ENCODE assay signal across 16 cellular contexts in the genomic region with DNA sequence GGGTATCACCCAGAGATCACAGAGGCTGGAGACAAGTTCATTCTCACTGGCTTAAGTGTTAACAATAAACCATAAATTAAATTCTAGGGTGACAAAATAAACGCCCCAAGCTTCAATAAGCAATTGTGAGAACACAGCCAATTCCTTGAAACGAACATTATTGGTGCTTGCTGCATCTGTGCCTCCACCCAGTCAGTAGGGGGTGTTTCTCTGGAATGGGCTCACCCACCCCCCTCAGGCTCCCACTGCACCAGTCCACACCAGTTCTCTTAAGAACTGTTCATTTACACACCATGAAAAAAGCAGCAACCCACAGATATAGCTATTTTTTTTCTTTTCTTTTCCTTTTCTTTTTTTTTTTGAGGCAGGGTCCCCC. TPM values are rescaled to one million over a fixed set of nuclear protein-coding genes. Genes with fewer than 3 reads are reported as not detected.
DNase-seq lines count a peak whose midpoint lies in the region; ATAC-seq and TF ChIP-seq lines count a peak whose summit lies in the region.
"Had no signal": no experiment of that assay in that cellular context is flagged by ENCODE, and none has a peak within 500 bp of the region (broad histone marks: within the 10 kb centered on the region; RNA-seq: fewer than 3 reads in every experiment).

No MANE protein-coding gene starts in this region.

- H3K4me3 Mint-ChIP-seq in endothelial cell (ENCODE audit: unreplicated experiment) = peak overlapping the region; percentile 44
- H3K4me3 Mint-ChIP-seq: activated naive CD4-positive, alpha-beta T cell treated with anti-CD3 and anti-CD28 coated beads, Interleukin-2, amount 50 U/mL, for 24 hours; CD8-positive, alpha-beta memory T cell had no signal

- H3K36me3 ChIP-seq in HEK293 (ENCODE audit: control insufficient read depth in 2 of 2, insufficient read depth in 1 of 2, low read length in 2 of 2) (peaks cover 0 to 5% of the 10 kb centered on the region in 2 experiments; a peak in 1 of 3 replicates), SJCRH30 (no peaks in the 10 kb centered on the region)

- no peak overlapping the region for H3K4me3 ChIP-seq in HEK293 (ENCODE audit: low read depth, low read length)
- no peak overlapping the region for H3K4me3 ChIP-seq in SJCRH30
- H3K4me3 ChIP-seq: coronary artery, GM12878 had no signal

- peaks cover 32% of the 10 kb centered on the region for H3K36me3 Mint-ChIP-seq in endothelial cell (ENCODE audit: low read depth, unreplicated experiment)

- H3K4me1 Mint-ChIP-seq in endothelial cell (ENCODE audit: unreplicated experiment) = peaks cover 79% of the 10 kb centered on the region
- H3K4me1 Mint-ChIP-seq: activated naive CD4-positive, alpha-beta T cell treated with anti-CD3 and anti-CD28 coated beads, Interleukin-2, amount 50 U/mL, for 24 hours; CD8-positive, alpha-beta memory T cell had no signal

- TF ChIP-seq CTCF in HEK293 (tag by site-specific recombination; IDR thresholded peaks at IDR 0.05) (0 out of 2 replicates have a peak, but pooled peaks have one; percentile 29), endothelial cell (IDR thresholded peaks at IDR 0.05; ENCODE audit: unreplicated experiment) (no peak)

- peaks cover 12% of the 10 kb centered on the region for H3K27me3 Mint-ChIP-seq in endothelial cell (ENCODE audit: unreplicated experiment)

- POLR2A ChIA-PET in HEK293 (lab: Yijun Ruan, JAX) = no interaction called here

- no peaks in the 10 kb centered on the region for H3K9me3 Mint-ChIP-seq in endothelial cell (ENCODE audit: unreplicated experiment)
- H3K9me3 Mint-ChIP-seq: activated naive CD4-positive, alpha-beta T cell treated with anti-CD3 and anti-CD28 coated beads, Interleukin-2, amount 50 U/mL, for 24 hours; CD8-positive, alpha-beta memory T cell had no signal

- H3K27me3 ChIP-seq in SJCRH30 = no peaks in the 10 kb centered on the region

- intact Hi-C loops in sciatic nerve (cut with DNase I) = no loop called here

- ATAC-seq in sciatic nerve (no peak), GM18517 (IDR thresholded peaks at IDR 0.05; ENCODE audit: unreplicated experiment) (no peak), GM21619 (IDR thresholded peaks at IDR 0.05; ENCODE audit: unreplicated experiment) (no peak), GM19324 (IDR thresholded peaks at IDR 0.05; ENCODE audit: low FRiP score, unreplicated experiment) (no peak)
- ATAC-seq: GM12878; naive thymus-derived CD8-positive, alpha-beta T cell had no signal

- DNase-seq in SJCRH30 (peak in 1 of 2 experiments; percentile 27), endothelial cell (ENCODE audit: low spot score) (no peak), sciatic nerve (ENCODE audit: low spot score) (peak; percentile 9), GM19238 (ENCODE audit: insufficient read length, low spot score) (no peak)
- DNase-seq: activated CD4-positive, CD25-positive, alpha-beta regulatory T cell treated with anti-CD3 and anti-CD28 coated beads, Interleukin-2, amount 50 U/mL, for 72 hours; CD8-positive, alpha-beta memory T cell; naive thymus-derived CD8-positive, alpha-beta T cell; right cardiac atrium; stimulated activated CD4-positive, alpha-beta T cell treated with anti-CD3 and anti-CD28 coated beads, Interleukin-4, amount 100 ng/mL, for 24 hours had no signal

- CTCF ChIA-PET in HEK293 (lab: Yijun Ruan, JAX) = interaction anchor here (0.6 to 0.8 kb wide), 3 partner anchors 9 to 23 kb away, joined by 3 to 5 read pairs (median 5); no protein-coding TSS in a partner anchor

- peaks cover 26% of the 10 kb centered on the region for H3K4me1 ChIP-seq in HEK293 (ENCODE audit: control insufficient read depth, insufficient read depth, low read length)
- H3K4me1 ChIP-seq in SJCRH30 = peaks cover 3% of the 10 kb centered on the region

- H3K27ac Mint-ChIP-seq in endothelial cell (ENCODE audit: unreplicated experiment) = peak overlapping the region; percentile 90
- H3K27ac Mint-ChIP-seq: activated naive CD4-positive, alpha-beta T cell treated with anti-CD3 and anti-CD28 coated beads, Interleukin-2, amount 50 U/mL, for 24 hours; CD8-positive, alpha-beta memory T cell had no signal

- H3K9me3 ChIP-seq in HEK293 (ENCODE audit: control insufficient read depth, insufficient read depth, low read depth, low read length) = no peaks in the 10 kb centered on the region
- no peaks in the 10 kb centered on the region for H3K9me3 ChIP-seq in SJCRH30 (replicated peaks)

- H3K27ac ChIP-seq in HEK293 (ENCODE audit: extremely low read depth, low read depth, low read length) = peak overlapping the region; percentile 37; the same call in 1 of the 2 replicates
- H3K27ac ChIP-seq in SJCRH30 = peak overlapping the region; percentile 25; the same call in 1 of the 2 replicates

TF ChIP-seq in HEK293, 187 proteins besides CTCF, POLR2A, EP300 and RAD21 (continues in another document):
- no peak for TF ChIP-seq ZNF19 (tag by site-specific recombination; IDR thresholded peaks at IDR 0.05; ENCODE audit: low read depth)
- 0 out of 2 replicates have a peak, but pooled peaks have one; percentile 3 for TF ChIP-seq ZBTB20 (tag by site-specific recombination; IDR thresholded peaks at IDR 0.05)
- TF ChIP-seq ZNF629 (tag by site-specific recombination; IDR thresholded peaks at IDR 0.05) = no peak
- no peak for TF ChIP-seq ZBTB48 (tag by site-specific recombination; IDR thresholded peaks at IDR 0.05)
- TF ChIP-seq ZNF792 (tag by site-specific recombination; IDR thresholded peaks at IDR 0.05) = no peak
- TF ChIP-seq ZNF132 (tag by site-specific recombination; IDR thresholded peaks at IDR 0.05; ENCODE audit: borderline replicate concordance) = no peak
- no peak for TF ChIP-seq ZNF596 (tag by site-specific recombination; IDR thresholded peaks at IDR 0.05)
- TF ChIP-seq ZNF341 (tag by site-specific recombination; IDR thresholded peaks at IDR 0.05; ENCODE audit: low read depth) = no peak
- TF ChIP-seq ZNF223 (tag by site-specific recombination; IDR thresholded peaks at IDR 0.05) = no peak
- 0 out of 2 replicates have a peak, but pooled peaks have one; percentile 22 for TF ChIP-seq ZNF423 (tag by site-specific recombination; IDR thresholded peaks at IDR 0.05)
- TF ChIP-seq ZNF335 (tag by site-specific recombination; conservative IDR thresholded peaks at IDR 0.05) = no peak; the same call in 1 of the 2 replicates
- no peak for TF ChIP-seq REPIN1 (tag by site-specific recombination; IDR thresholded peaks at IDR 0.05; ENCODE audit: low read depth)
- no peak for TF ChIP-seq ZNF426 (tag by site-specific recombination; IDR thresholded peaks at IDR 0.05)
- TF ChIP-seq, protein P1, sequence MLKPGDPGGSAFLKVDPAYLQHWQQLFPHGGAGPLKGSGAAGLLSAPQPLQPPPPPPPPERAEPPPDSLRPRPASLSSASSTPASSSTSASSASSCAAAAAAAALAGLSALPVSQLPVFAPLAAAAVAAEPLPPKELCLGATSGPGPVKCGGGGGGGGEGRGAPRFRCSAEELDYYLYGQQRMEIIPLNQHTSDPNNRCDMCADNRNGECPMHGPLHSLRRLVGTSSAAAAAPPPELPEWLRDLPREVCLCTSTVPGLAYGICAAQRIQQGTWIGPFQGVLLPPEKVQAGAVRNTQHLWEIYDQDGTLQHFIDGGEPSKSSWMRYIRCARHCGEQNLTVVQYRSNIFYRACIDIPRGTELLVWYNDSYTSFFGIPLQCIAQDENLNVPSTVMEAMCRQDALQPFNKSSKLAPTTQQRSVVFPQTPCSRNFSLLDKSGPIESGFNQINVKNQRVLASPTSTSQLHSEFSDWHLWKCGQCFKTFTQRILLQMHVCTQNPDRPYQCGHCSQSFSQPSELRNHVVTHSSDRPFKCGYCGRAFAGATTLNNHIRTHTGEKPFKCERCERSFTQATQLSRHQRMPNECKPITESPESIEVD (tag by site-specific recombination; IDR thresholded peaks at IDR 0.05) = no peak
- no peak for TF ChIP-seq HOXA7 (CRISPR knock-in tag; IDR thresholded peaks at IDR 0.05; ENCODE audit: borderline replicate concordance)
- no peak for TF ChIP-seq ZNF747 (tag by site-specific recombination; IDR thresholded peaks at IDR 0.05)
- peak; percentile 87 for TF ChIP-seq GLIS1 (tag by site-specific recombination; IDR thresholded peaks at IDR 0.05)
- TF ChIP-seq ZNF610 (tag by site-specific recombination; IDR thresholded peaks at IDR 0.05; ENCODE audit: borderline replicate concordance) = no peak
- TF ChIP-seq, protein P2, sequence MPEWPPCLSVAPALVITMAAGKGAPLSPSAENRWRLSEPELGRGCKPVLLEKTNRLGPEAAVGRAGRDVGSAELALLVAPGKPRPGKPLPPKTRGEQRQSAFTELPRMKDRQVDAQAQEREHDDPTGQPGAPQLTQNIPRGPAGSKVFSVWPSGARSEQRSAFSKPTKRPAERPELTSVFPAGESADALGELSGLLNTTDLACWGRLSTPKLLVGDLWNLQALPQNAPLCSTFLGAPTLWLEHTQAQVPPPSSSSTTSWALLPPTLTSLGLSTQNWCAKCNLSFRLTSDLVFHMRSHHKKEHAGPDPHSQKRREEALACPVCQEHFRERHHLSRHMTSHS (tag by site-specific recombination; IDR thresholded peaks at IDR 0.05) = no peak
- TF ChIP-seq ZNF501 (tag by site-specific recombination; IDR thresholded peaks at IDR 0.05) = no peak
- TF ChIP-seq, protein P3, sequence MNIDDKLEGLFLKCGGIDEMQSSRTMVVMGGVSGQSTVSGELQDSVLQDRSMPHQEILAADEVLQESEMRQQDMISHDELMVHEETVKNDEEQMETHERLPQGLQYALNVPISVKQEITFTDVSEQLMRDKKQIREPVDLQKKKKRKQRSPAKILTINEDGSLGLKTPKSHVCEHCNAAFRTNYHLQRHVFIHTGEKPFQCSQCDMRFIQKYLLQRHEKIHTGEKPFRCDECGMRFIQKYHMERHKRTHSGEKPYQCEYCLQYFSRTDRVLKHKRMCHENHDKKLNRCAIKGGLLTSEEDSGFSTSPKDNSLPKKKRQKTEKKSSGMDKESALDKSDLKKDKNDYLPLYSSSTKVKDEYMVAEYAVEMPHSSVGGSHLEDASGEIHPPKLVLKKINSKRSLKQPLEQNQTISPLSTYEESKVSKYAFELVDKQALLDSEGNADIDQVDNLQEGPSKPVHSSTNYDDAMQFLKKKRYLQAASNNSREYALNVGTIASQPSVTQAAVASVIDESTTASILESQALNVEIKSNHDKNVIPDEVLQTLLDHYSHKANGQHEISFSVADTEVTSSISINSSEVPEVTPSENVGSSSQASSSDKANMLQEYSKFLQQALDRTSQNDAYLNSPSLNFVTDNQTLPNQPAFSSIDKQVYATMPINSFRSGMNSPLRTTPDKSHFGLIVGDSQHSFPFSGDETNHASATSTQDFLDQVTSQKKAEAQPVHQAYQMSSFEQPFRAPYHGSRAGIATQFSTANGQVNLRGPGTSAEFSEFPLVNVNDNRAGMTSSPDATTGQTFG (tag by site-specific recombination; IDR thresholded peaks at IDR 0.05; ENCODE audit: borderline replicate concordance) = no peak
- TF ChIP-seq ZNF76 (tag by site-specific recombination; IDR thresholded peaks at IDR 0.05; ENCODE audit: borderline replicate concordance, low read depth) = no peak
- no peak for TF ChIP-seq KLF7 (tag by site-specific recombination; IDR thresholded peaks at IDR 0.05; ENCODE audit: borderline replicate concordance)

RNA-seq across cellular contexts. Expression of a gene that starts 34.7 kb away (rescaled TPM):
- total RNA-seq in SJCRH30 (2014; rRNA removed; shearing (Covaris generic)) = 43.4 and 44.7 TPM in 2 replicates
- total RNA-seq in endothelial cell (ENCODE audit: unreplicated experiment) (187 TPM), sciatic nerve (105 TPM)
